ENCODE assay signal across 1 cellular context in genomic region chr2:75710577-75711253, GRCh38.
TF ChIP-seq lines count a peak whose summit lies in the region.

GCFC2 (minus strand) TSS chr2:75710915; CDS start chr2:75710855, 60 bp downstream.

TF ChIP-seq in HepG2, 621 proteins besides CTCF, POLR2A, EP300 and RAD21 (continued from another document and continues in another):
- TF ChIP-seq AKNA (CRISPR knock-in tag; IDR thresholded peaks at IDR 0.05; ENCODE audit: borderline replicate concordance), result peak; percentile 99
- peak; percentile 100 for TF ChIP-seq ZNF343 (CRISPR knock-in tag; IDR thresholded peaks at IDR 0.05)
- TF ChIP-seq ZNF17 (CRISPR knock-in tag; IDR thresholded peaks at IDR 0.05), result peak; percentile 99; the same call in 1 of the 2 replicates
- peak; percentile 93 for TF ChIP-seq ZSCAN25 (CRISPR knock-in tag; IDR thresholded peaks at IDR 0.05)
- peak; percentile 90 for TF ChIP-seq ISL2 (CRISPR knock-in tag; IDR thresholded peaks at IDR 0.05)
- peak; percentile 97; the same call in 1 of the 2 replicates for TF ChIP-seq CENPBD1 (CRISPR knock-in tag; IDR thresholded peaks at IDR 0.05; ENCODE audit: borderline replicate concordance, low read depth)
- TF ChIP-seq DMAP1 (CRISPR knock-in tag; IDR thresholded peaks at IDR 0.05), result peak; percentile 98
- TF ChIP-seq ZNF619 (CRISPR knock-in tag; IDR thresholded peaks at IDR 0.05), result peak; percentile 98; the same call in 1 of the 2 replicates
- TF ChIP-seq ZHX2 (IDR thresholded peaks at IDR 0.05; ENCODE audit: low read depth), result peak; percentile 76
- TF ChIP-seq ZHX2 (CRISPR knock-in tag; IDR thresholded peaks at IDR 0.05; ENCODE audit: borderline replicate concordance), result peak; percentile 99
- TF ChIP-seq NCOA5 (CRISPR knock-in tag; IDR thresholded peaks at IDR 0.05), result 0 out of 2 replicates have a peak, but pooled peaks have one; percentile 93
- TF ChIP-seq ZMYM2 (CRISPR knock-in tag; IDR thresholded peaks at IDR 0.05), result peak; percentile 95
- peak; percentile 72 for TF ChIP-seq BHLHE40 (IDR thresholded peaks at IDR 0.05; ENCODE audit: low read length)
- no peak for TF ChIP-seq KDM6A (CRISPR knock-in tag; IDR thresholded peaks at IDR 0.05; ENCODE audit: low read depth)
- peak; percentile 100 for TF ChIP-seq FOXC1 (CRISPR knock-in tag; IDR thresholded peaks at IDR 0.05; ENCODE audit: borderline replicate concordance)
- TF ChIP-seq ZNF234 (CRISPR knock-in tag; conservative IDR thresholded peaks at IDR 0.05), result peak; percentile 99
- TF ChIP-seq ZNF446 (CRISPR knock-in tag; IDR thresholded peaks at IDR 0.05), result peak; percentile 99; the same call in 1 of the 2 replicates
- TF ChIP-seq RBAK (CRISPR knock-in tag; IDR thresholded peaks at IDR 0.05), result no peak
- peak; percentile 100 for TF ChIP-seq ZNF563 (CRISPR knock-in tag; IDR thresholded peaks at IDR 0.05)
- TF ChIP-seq KLF9 (CRISPR knock-in tag; IDR thresholded peaks at IDR 0.05; ENCODE audit: low read depth), result peak; percentile 66; the same call in 1 of the 2 replicates
- no peak for TF ChIP-seq HBP1 (CRISPR knock-in tag; IDR thresholded peaks at IDR 0.05; ENCODE audit: low read depth)
- peak; percentile 73 for TF ChIP-seq HMGXB3 (CRISPR knock-in tag; IDR thresholded peaks at IDR 0.05; ENCODE audit: borderline replicate concordance)
- TF ChIP-seq GPBP1L1 (CRISPR knock-in tag; IDR thresholded peaks at IDR 0.05), result no peak
- peak; percentile 85 for TF ChIP-seq GABPA (IDR thresholded peaks at IDR 0.05; ENCODE audit: low read depth, low read length)
- TF ChIP-seq GABPA (CRISPR knock-in tag; IDR thresholded peaks at IDR 0.05; ENCODE audit: low read depth), result peak; percentile 88
- TF ChIP-seq ZNF205 (CRISPR knock-in tag; IDR thresholded peaks at IDR 0.05), result peak; percentile 94
- peak; percentile 100 for TF ChIP-seq ZNF709 (CRISPR knock-in tag; IDR thresholded peaks at IDR 0.05)
- TF ChIP-seq HOXA5 (CRISPR knock-in tag; IDR thresholded peaks at IDR 0.05), result peak; percentile 98
- peak; percentile 99 for TF ChIP-seq REXO4 (CRISPR knock-in tag; IDR thresholded peaks at IDR 0.05; ENCODE audit: borderline replicate concordance)
- TF ChIP-seq U2AF2 (IDR thresholded peaks at IDR 0.05; ENCODE audit: low read depth, low read length), result no peak
- TF ChIP-seq ZNF501 (CRISPR knock-in tag; IDR thresholded peaks at IDR 0.05), result peak; percentile 100
- TF ChIP-seq PLSCR1 (CRISPR knock-in tag; IDR thresholded peaks at IDR 0.05; ENCODE audit: borderline replicate concordance), result peak; percentile 98
- peak; percentile 99 for TF ChIP-seq E2F2 (CRISPR knock-in tag; IDR thresholded peaks at IDR 0.05; ENCODE audit: borderline replicate concordance)
- peak; percentile 80 for TF ChIP-seq ZNF460 (CRISPR knock-in tag; IDR thresholded peaks at IDR 0.05; ENCODE audit: borderline replicate concordance)
- peak; percentile 85 for TF ChIP-seq ONECUT2 (CRISPR knock-in tag; IDR thresholded peaks at IDR 0.05)
- peak; percentile 81 for TF ChIP-seq THRA (CRISPR knock-in tag; IDR thresholded peaks at IDR 0.05; ENCODE audit: borderline replicate concordance)
- TF ChIP-seq ZNF253 (CRISPR knock-in tag; IDR thresholded peaks at IDR 0.05; ENCODE audit: borderline replicate concordance), result peak; percentile 99
- peak; percentile 90 for TF ChIP-seq MED1 (CRISPR knock-in tag; IDR thresholded peaks at IDR 0.05)
- peak; percentile 89 for TF ChIP-seq PHF20 (CRISPR knock-in tag; IDR thresholded peaks at IDR 0.05)
